Comparison of ENCODE assay signal across 2 cellular contexts in the genomic region with DNA sequence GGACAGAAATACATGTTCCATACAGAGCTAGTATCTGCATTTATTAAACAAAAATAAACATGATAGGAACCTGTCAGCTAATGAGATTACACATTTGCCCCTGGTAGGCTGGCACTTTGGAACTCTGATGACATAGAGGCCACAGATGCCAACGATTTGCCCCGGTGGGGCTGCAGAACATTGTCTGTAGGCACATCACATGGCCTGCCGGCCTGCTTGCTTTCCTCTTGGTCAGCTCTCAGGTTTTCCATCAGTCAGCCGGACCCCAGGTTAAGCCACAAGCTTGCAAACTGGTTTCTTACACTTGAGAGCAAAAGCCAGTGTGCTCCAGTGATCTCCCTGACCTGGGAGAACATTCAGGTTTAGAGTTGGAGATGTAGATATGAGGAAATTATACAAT.
TF ChIP-seq lines count a peak whose summit lies in the region.

No MANE protein-coding gene starts in this region.

TF ChIP-seq in GM12878, 131 proteins besides CTCF, POLR2A, EP300 and RAD21:
- TF ChIP-seq SMC3 (IDR thresholded peaks at IDR 0.05; ENCODE audit: borderline replicate concordance, low read length) (no peak), HDAC6 (IDR thresholded peaks at IDR 0.05; ENCODE audit: unreplicated experiment) (no peak), NFIC (IDR thresholded peaks at IDR 0.05; ENCODE audit: low read depth, low read length) (0 out of 2 replicates have a peak, but pooled peaks have one; percentile 1), TCF7 (IDR thresholded peaks at IDR 0.05; ENCODE audit: borderline replicate concordance) (no peak), MEF2A (IDR thresholded peaks at IDR 0.05; ENCODE audit: insufficient read depth, low read depth, low read length) (no peak), FOXM1 (IDR thresholded peaks at IDR 0.05; ENCODE audit: low read depth, low read length) (peak; percentile 13; the same call in 1 of the 2 replicates), ZNF217 (IDR thresholded peaks at IDR 0.05) (no peak), RCOR1 (conservative IDR thresholded peaks at IDR 0.05; ENCODE audit: low read depth, low read length) (no peak), HDAC2 (IDR thresholded peaks at IDR 0.05) (no peak)
- TF ChIP-seq, protein P1, sequence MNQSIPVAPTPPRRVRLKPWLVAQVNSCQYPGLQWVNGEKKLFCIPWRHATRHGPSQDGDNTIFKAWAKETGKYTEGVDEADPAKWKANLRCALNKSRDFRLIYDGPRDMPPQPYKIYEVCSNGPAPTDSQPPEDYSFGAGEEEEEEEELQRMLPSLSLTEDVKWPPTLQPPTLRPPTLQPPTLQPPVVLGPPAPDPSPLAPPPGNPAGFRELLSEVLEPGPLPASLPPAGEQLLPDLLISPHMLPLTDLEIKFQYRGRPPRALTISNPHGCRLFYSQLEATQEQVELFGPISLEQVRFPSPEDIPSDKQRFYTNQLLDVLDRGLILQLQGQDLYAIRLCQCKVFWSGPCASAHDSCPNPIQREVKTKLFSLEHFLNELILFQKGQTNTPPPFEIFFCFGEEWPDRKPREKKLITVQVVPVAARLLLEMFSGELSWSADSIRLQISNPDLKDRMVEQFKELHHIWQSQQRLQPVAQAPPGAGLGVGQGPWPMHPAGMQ (IDR thresholded peaks at IDR 0.05; ENCODE audit: borderline replicate concordance): no peak
- TF ChIP-seq, protein P2, sequence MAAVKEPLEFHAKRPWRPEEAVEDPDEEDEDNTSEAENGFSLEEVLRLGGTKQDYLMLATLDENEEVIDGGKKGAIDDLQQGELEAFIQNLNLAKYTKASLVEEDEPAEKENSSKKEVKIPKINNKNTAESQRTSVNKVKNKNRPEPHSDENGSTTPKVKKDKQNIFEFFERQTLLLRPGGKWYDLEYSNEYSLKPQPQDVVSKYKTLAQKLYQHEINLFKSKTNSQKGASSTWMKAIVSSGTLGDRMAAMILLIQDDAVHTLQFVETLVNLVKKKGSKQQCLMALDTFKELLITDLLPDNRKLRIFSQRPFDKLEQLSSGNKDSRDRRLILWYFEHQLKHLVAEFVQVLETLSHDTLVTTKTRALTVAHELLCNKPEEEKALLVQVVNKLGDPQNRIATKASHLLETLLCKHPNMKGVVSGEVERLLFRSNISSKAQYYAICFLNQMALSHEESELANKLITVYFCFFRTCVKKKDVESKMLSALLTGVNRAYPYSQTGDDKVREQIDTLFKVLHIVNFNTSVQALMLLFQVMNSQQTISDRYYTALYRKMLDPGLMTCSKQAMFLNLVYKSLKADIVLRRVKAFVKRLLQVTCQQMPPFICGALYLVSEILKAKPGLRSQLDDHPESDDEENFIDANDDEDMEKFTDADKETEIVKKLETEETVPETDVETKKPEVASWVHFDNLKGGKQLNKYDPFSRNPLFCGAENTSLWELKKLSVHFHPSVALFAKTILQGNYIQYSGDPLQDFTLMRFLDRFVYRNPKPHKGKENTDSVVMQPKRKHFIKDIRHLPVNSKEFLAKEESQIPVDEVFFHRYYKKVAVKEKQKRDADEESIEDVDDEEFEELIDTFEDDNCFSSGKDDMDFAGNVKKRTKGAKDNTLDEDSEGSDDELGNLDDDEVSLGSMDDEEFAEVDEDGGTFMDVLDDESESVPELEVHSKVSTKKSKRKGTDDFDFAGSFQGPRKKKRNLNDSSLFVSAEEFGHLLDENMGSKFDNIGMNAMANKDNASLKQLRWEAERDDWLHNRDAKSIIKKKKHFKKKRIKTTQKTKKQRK (IDR thresholded peaks at IDR 0.05; ENCODE audit: low read depth, low read length): no peak
- TF ChIP-seq, protein P3, sequence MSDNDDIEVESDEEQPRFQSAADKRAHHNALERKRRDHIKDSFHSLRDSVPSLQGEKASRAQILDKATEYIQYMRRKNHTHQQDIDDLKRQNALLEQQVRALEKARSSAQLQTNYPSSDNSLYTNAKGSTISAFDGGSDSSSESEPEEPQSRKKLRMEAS (IDR thresholded peaks at IDR 0.05; ENCODE audit: low read depth, low read length): no peak
- TF ChIP-seq, protein P4, sequence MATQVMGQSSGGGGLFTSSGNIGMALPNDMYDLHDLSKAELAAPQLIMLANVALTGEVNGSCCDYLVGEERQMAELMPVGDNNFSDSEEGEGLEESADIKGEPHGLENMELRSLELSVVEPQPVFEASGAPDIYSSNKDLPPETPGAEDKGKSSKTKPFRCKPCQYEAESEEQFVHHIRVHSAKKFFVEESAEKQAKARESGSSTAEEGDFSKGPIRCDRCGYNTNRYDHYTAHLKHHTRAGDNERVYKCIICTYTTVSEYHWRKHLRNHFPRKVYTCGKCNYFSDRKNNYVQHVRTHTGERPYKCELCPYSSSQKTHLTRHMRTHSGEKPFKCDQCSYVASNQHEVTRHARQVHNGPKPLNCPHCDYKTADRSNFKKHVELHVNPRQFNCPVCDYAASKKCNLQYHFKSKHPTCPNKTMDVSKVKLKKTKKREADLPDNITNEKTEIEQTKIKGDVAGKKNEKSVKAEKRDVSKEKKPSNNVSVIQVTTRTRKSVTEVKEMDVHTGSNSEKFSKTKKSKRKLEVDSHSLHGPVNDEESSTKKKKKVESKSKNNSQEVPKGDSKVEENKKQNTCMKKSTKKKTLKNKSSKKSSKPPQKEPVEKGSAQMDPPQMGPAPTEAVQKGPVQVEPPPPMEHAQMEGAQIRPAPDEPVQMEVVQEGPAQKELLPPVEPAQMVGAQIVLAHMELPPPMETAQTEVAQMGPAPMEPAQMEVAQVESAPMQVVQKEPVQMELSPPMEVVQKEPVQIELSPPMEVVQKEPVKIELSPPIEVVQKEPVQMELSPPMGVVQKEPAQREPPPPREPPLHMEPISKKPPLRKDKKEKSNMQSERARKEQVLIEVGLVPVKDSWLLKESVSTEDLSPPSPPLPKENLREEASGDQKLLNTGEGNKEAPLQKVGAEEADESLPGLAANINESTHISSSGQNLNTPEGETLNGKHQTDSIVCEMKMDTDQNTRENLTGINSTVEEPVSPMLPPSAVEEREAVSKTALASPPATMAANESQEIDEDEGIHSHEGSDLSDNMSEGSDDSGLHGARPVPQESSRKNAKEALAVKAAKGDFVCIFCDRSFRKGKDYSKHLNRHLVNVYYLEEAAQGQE (IDR thresholded peaks at IDR 0.05; ENCODE audit: low read depth, low read length): no peak

TF ChIP-seq in neural cell, 6 proteins besides CTCF, POLR2A, EP300 and RAD21:
- no peak for TF ChIP-seq TAF1 (IDR thresholded peaks at IDR 0.05; ENCODE audit: low read depth)
- TF ChIP-seq SMC3 (conservative IDR thresholded peaks at IDR 0.05; ENCODE audit: poor library complexity): no peak
